Comparison of ENCODE assay signal across 32 cellular contexts in the genomic region with DNA sequence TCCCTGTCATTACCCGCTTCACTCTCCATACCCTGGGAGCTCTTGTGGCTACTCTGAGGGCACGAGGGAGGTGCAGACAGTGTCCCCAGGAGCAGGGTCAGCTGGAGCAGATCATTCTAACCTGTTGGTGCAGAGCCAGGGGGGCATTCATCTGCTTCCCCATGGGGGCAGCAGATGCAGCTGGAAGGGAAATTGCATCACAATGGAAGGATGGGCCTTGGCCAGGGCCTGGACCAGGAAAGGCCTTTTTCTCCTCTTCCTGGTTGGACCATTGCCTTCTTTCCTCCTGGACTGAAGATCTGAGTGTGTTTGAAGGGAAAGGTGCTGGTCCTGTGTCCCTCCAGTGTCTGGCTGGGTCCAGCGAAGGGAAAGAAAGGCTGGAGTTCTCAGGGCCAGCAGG. TPM values are rescaled to one million over a fixed set of nuclear protein-coding genes. Genes with fewer than 3 reads are reported as not detected.
"Had no signal": no experiment of that assay in that cellular context is flagged by ENCODE, and none has a peak within 500 bp of the region (broad histone marks: within the 10 kb centered on the region; RNA-seq: fewer than 3 reads in every experiment).

No MANE protein-coding gene starts in this region.

- ATAC-seq: body of pancreas; gastrocnemius medialis; stimulated activated naive CD8-positive, alpha-beta T cell treated with anti-CD3 and anti-CD28 coated beads, Interleukin-15, amount 100 ng/mL, for 72 hours had no signal

- H2AFZ ChIP-seq: hepatocyte had no signal

- H3K27me3 ChIP-seq: adrenal gland, body of pancreas, colonic mucosa, gastrocnemius medialis, hepatocyte, ovary, sigmoid colon, thyroid gland, upper lobe of left lung, vagina had no signal

- H3K9me3 ChIP-seq: adrenal gland, body of pancreas, colonic mucosa, gastrocnemius medialis, ovary, sigmoid colon, thyroid gland, upper lobe of left lung, vagina had no signal

- H3K4me2 ChIP-seq: hepatocyte had no signal

- H3K36me3 Mint-ChIP-seq: activated naive CD8-positive, alpha-beta T cell treated with anti-CD3 and anti-CD28 coated beads for 36 hours; stimulated activated effector memory CD8-positive, alpha-beta T cell treated with anti-CD3 and anti-CD28 coated beads, Interleukin-12 subunit alpha, Interleukin-12 subunit beta, amount 100 ng/mL, for 72 hours had no signal

- H3K4me3 Mint-ChIP-seq: activated naive CD4-positive, alpha-beta T cell treated with anti-CD3 and anti-CD28 coated beads for 36 hours; activated naive CD8-positive, alpha-beta T cell treated with anti-CD3 and anti-CD28 coated beads for 36 hours; activated T-helper 1 cell treated with anti-CD3 and anti-CD28 coated beads, Interleukin-12 subunit alpha, Interleukin-12 subunit beta, Interleukin-2, Interleukin-4 antibody, amounts not matched to agents 30 ng/mL and 10 ng/mL and 1 ng/mL, durations not matched to agents 14 hours and 24 hours and 36 hours; nephron progenitor cell; stimulated activated effector memory CD8-positive, alpha-beta T cell treated with anti-CD3 and anti-CD28 coated beads, Interleukin-12 subunit alpha, Interleukin-12 subunit beta, amount 100 ng/mL, for 72 hours; stimulated activated naive CD8-positive, alpha-beta T cell treated with anti-CD3 and anti-CD28 coated beads, Interleukin-15, amount 100 ng/mL, for 72 hours had no signal

- H3K4me3 ChIP-seq: adrenal gland, body of pancreas, colonic mucosa, gastrocnemius medialis, hepatocyte, ovary, sigmoid colon, thyroid gland, upper lobe of left lung, vagina had no signal

- H3K9me3 Mint-ChIP-seq: activated naive CD8-positive, alpha-beta T cell treated with anti-CD3 and anti-CD28 coated beads for 36 hours; activated T-helper 1 cell treated with anti-CD3 and anti-CD28 coated beads, Interleukin-12 subunit alpha, Interleukin-12 subunit beta, Interleukin-2, Interleukin-4 antibody, amounts not matched to agents 30 ng/mL and 10 ng/mL and 1 ng/mL, durations not matched to agents 14 hours and 24 hours and 36 hours; nephron progenitor cell; stimulated activated naive CD8-positive, alpha-beta T cell treated with anti-CD3 and anti-CD28 coated beads, Interleukin-15, amount 100 ng/mL, for 72 hours had no signal

- H3K4me1 ChIP-seq: adrenal gland, body of pancreas, colonic mucosa, thyroid gland, upper lobe of left lung, vagina had no signal

- DNase-seq: activated CD4-positive, alpha-beta T cell treated with anti-CD3 and anti-CD28 coated beads for 48 hours; activated CD4-positive, alpha-beta T cell treated with anti-CD3 and anti-CD28 coated beads, Interleukin-2, amount 50 U/mL, for 48 hours; activated CD8-positive, alpha-beta memory T cell treated with anti-CD3 and anti-CD28 coated beads for 24 hours; activated effector memory CD4-positive, alpha-beta T cell treated with anti-CD3 and anti-CD28 coated beads, Interleukin-2, amount 50 U/mL, for 16 hours; activated naive CD4-positive, alpha-beta T cell treated with anti-CD3 and anti-CD28 coated beads for 36 hours; activated naive CD8-positive, alpha-beta T cell treated with anti-CD3 and anti-CD28 coated beads for 36 hours; activated T-cell treated with anti-CD3 and anti-CD28 coated beads, Interleukin-2, amount 50 U/mL, for 1 hour; adrenal gland; aorta; body of pancreas; cerebellar nuclear complex; colonic mucosa; gastrocnemius medialis; glutamatergic neuron; left cardiac atrium; mammary epithelial cell; nephron progenitor cell; ovary; sigmoid colon; stimulated activated CD4-positive, alpha-beta T cell treated with anti-CD3 and anti-CD28 coated beads, Interleukin-4, amount 100 ng/mL, for 24 hours; stimulated activated naive CD8-positive, alpha-beta T cell treated with anti-CD3 and anti-CD28 coated beads, Interleukin-15, amount 100 ng/mL, for 72 hours had no signal

- H3K27ac ChIP-seq: adrenal gland, body of pancreas, colonic mucosa, gastrocnemius medialis, hepatocyte, ovary, sigmoid colon, thyroid gland, upper lobe of left lung, vagina, VCaP had no signal

- H3K27me3 Mint-ChIP-seq: activated naive CD8-positive, alpha-beta T cell treated with anti-CD3 and anti-CD28 coated beads for 36 hours had no signal

- H3K36me3 ChIP-seq: adrenal gland, colonic mucosa, gastrocnemius medialis, ovary, sigmoid colon, thyroid gland, upper lobe of left lung, vagina had no signal

- H3K27ac Mint-ChIP-seq: activated naive CD4-positive, alpha-beta T cell treated with anti-CD3 and anti-CD28 coated beads for 36 hours; activated naive CD8-positive, alpha-beta T cell treated with anti-CD3 and anti-CD28 coated beads for 36 hours; activated T-helper 1 cell treated with anti-CD3 and anti-CD28 coated beads, Interleukin-12 subunit alpha, Interleukin-12 subunit beta, Interleukin-2, Interleukin-4 antibody, amounts not matched to agents 30 ng/mL and 10 ng/mL and 1 ng/mL, durations not matched to agents 14 hours and 24 hours and 36 hours; nephron progenitor cell; progenitor cell of endocrine pancreas; stimulated activated effector memory CD8-positive, alpha-beta T cell treated with anti-CD3 and anti-CD28 coated beads, Interleukin-12 subunit alpha, Interleukin-12 subunit beta, amount 100 ng/mL, for 72 hours had no signal

- FAIRE-seq: keratinocyte, small intestine, TTC549 had no signal

- H3K79me2 ChIP-seq: hepatocyte had no signal

RNA-seq across cellular contexts. Expression of gene EPHB1, which starts 55.7 kb away (rescaled TPM):
- total RNA-seq: activated naive CD8-positive, alpha-beta T cell treated with anti-CD3 and anti-CD28 coated beads for 36 hours had no signal
